10 cellular contexts compared by ENCODE assay signal in genomic region chr2:195319112-195319460, GRCh38.
DNase-seq lines count a peak whose midpoint lies in the region; TF ChIP-seq lines count a peak whose summit lies in the region.
"Had no signal": no experiment of that assay in that cellular context is flagged by ENCODE, and none has a peak within 500 bp of the region (broad histone marks: within the 10 kb centered on the region; RNA-seq: fewer than 3 reads in every experiment).

No MANE protein-coding gene starts in this region.

- CTCF ChIA-PET in RWPE1 (lab: Yijun Ruan, JAX), result interaction anchor here (0.6 to 0.8 kb wide), 5 partner anchors 133 to 1548 kb away, joined by 3 read pairs; no protein-coding TSS in a partner anchor
- CTCF ChIA-PET in GM10248 (lab: Yijun Ruan, JAX), result interaction anchor here (0.7 to 3.2 kb wide), 5 partner anchors 12 to 1160 kb away, joined by 3 to 10 read pairs (median 3); no protein-coding TSS in a partner anchor

- no peaks in the 10 kb centered on the region for H3K36me3 ChIP-seq in Karpas-422 (ENCODE audit: insufficient read depth, low read length)
- H3K36me3 ChIP-seq: colonic mucosa had no signal

- POLR2A ChIA-PET in RWPE1 (lab: Yijun Ruan, JAX; ENCODE audit: low non-redundant PET) (no interaction called here), GM10248 (lab: Yijun Ruan, JAX) (no interaction called here)

- H3K27ac ChIP-seq in RWPE1, result no peak overlapping the region
- H3K27ac ChIP-seq in Karpas-422 (ENCODE audit: low read length), result no peak overlapping the region
- H3K27ac ChIP-seq: colonic mucosa had no signal

- H3K4me1 ChIP-seq in Karpas-422 (ENCODE audit: low read length), result peaks cover 25% of the 10 kb centered on the region
- H3K4me1 ChIP-seq: colonic mucosa had no signal

- no peak overlapping the region for H3K4me2 ChIP-seq in Karpas-422 (ENCODE audit: low read depth, low read length, poor library complexity, severe bottlenecking)

- H3K27me3 ChIP-seq in Karpas-422 (ENCODE audit: low read length), result no peaks in the 10 kb centered on the region
- H3K27me3 ChIP-seq: colonic mucosa had no signal

- H3K4me3 ChIP-seq in fibroblast of mammary gland (ENCODE audit: control insufficient read depth, low read depth, low read length), result no peak overlapping the region
- H3K4me3 ChIP-seq in retinal pigment epithelial cell (ENCODE audit: low read length), result no peak overlapping the region
- no peak overlapping the region for H3K4me3 ChIP-seq in Karpas-422 (ENCODE audit: low read length)
- H3K4me3 ChIP-seq: colonic mucosa had no signal

- no peaks in the 10 kb centered on the region for H3K9me3 ChIP-seq in Karpas-422 (ENCODE audit: low read length)
- H3K9me3 ChIP-seq: colonic mucosa had no signal

- H4K20me1 ChIP-seq in Karpas-422 (ENCODE audit: insufficient read depth, low read depth, low read length), result no peaks in the 10 kb centered on the region

- H3K9ac ChIP-seq in Karpas-422 (ENCODE audit: low read length), result no peak overlapping the region

- TF ChIP-seq CTCF in RWPE1 (conservative IDR thresholded peaks at IDR 0.05; ENCODE audit: low read depth), result no peak
- TF ChIP-seq CTCF in fibroblast of mammary gland (conservative IDR thresholded peaks at IDR 0.05; ENCODE audit: control insufficient read depth, insufficient read depth, low read depth, low read length), result no peak
- no peak for TF ChIP-seq CTCF in retinal pigment epithelial cell (conservative IDR thresholded peaks at IDR 0.05; ENCODE audit: low read depth, low read length)
- no peak for TF ChIP-seq CTCF in GM10248 (IDR thresholded peaks at IDR 0.05; ENCODE audit: control extremely low read depth, extremely low read depth, low read depth, missing control alignments)

- DNase-seq in GM04503 (ENCODE audit: low read depth), result peak; percentile 5
- DNase-seq in RWPE1 (ENCODE audit: low spot score), result peak; percentile 58
- peak; percentile 70 for DNase-seq in fibroblast of mammary gland (ENCODE audit: low read depth)
- DNase-seq in retinal pigment epithelial cell (ENCODE audit: low read depth), result peak; percentile 34
- no peak for DNase-seq in activated T-cell treated with anti-CD3 and anti-CD28 coated beads, Interleukin-2, amount 50 U/mL, for 48 hours
- DNase-seq in GM10248 (ENCODE audit: extremely low spot score), result no peak
- DNase-seq in Karpas-422, result no peak
- DNase-seq: glutamatergic neuron; stimulated activated CD4-positive, alpha-beta T cell treated with anti-CD3 and anti-CD28 coated beads, Interleukin-1b, Interleukin-23, amount 100 ng/mL, for 48 hours had no signal

- no peak overlapping the region for H2AFZ ChIP-seq in Karpas-422 (ENCODE audit: low read length)

- no peaks in the 10 kb centered on the region for H3K9me2 ChIP-seq in Karpas-422 (replicated peaks; ENCODE audit: insufficient read depth, low read length)

- H3K79me2 ChIP-seq in Karpas-422 (ENCODE audit: low read length), result no peaks in the 10 kb centered on the region

Comparison
In these comparisons a context has a peak if more than half of its experiments do, and no peak if none do; other contexts are left out.
1. DNase-seq: peak in GM04503 (single experiment), RWPE1 (single experiment), fibroblast of mammary gland (single experiment) and retinal pigment epithelial cell (single experiment); none in activated T-cell treated with anti-CD3 and anti-CD28 coated beads, Interleukin-2, amount 50 U/mL, for 48 hours (0 of 2), GM10248 (single experiment) and Karpas-422 (single experiment).